14 cellular contexts compared by ENCODE assay signal in the genomic region with DNA sequence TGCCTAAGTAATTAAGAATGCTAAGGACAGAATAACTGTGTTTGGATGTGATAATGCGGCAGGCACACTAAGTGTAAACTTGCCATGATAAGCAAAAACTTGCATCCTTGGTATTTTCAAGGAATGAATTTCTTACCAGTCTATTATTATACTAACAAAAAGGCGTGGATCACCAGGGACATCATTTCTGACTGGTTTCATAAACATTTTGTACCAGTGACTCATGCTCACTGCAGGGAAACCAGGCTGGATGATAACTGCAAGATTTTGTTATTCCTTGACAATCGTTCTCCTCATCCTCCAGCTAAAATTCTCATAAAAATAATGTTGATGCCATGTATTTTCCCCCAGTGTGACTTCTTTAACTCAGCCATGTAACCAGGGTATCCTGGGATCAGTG.
DNase-seq lines count a peak whose midpoint lies in the region; ATAC-seq and TF ChIP-seq lines count a peak whose summit lies in the region.
"Had no signal": no experiment of that assay in that cellular context is flagged by ENCODE, and none has a peak within 500 bp of the region (broad histone marks: within the 10 kb centered on the region; RNA-seq: fewer than 3 reads in every experiment).

No MANE protein-coding gene starts in this region.

- intact Hi-C loops in PC-3 (cut with micrococcal nuclease) = no loop called here

- peaks cover 14% of the 10 kb centered on the region for H3K4me1 ChIP-seq in BLaER1
- peaks cover 12% of the 10 kb centered on the region for H3K4me1 ChIP-seq in PC-3 (ENCODE audit: insufficient read depth, low read length)
- H3K4me1 ChIP-seq: Peyer's patch, tibial nerve had no signal

- ATAC-seq in PC-3 = peak; percentile 87
- ATAC-seq in omental fat pad (ENCODE audit: low FRiP score) = no peak

- H4K20me1 ChIP-seq in BLaER1 = no peaks in the 10 kb centered on the region
- H4K20me1 ChIP-seq in PC-3 (ENCODE audit: low read length) = no peaks in the 10 kb centered on the region

- POLR2A ChIA-PET in PC-3 (lab: Charles Lee; ENCODE audit: unreplicated experiment) = no interaction called here

- H3K4me2 ChIP-seq in BLaER1 (peak overlapping the region; percentile 44), PC-3 (ENCODE audit: low read length) (peak overlapping the region; percentile 14; the same call in 1 of the 2 replicates)

- no peak overlapping the region for H2AFZ ChIP-seq in PC-3 (ENCODE audit: low read length)

- peak; percentile 65 for DNase-seq in PC-3
- DNase-seq in choroid plexus epithelial cell (ENCODE audit: low read depth) = peak; percentile 84
- peak; percentile 43 for DNase-seq in non-pigmented ciliary epithelial cell (ENCODE audit: low read depth)
- DNase-seq in LoVo (ENCODE audit: low spot score) = no peak
- no peak for DNase-seq in stimulated activated CD4-positive, alpha-beta T cell treated with anti-CD3 and anti-CD28 coated beads, Interleukin-4, amount 100 ng/mL, for 24 hours
- DNase-seq in omental fat pad (ENCODE audit: low spot score) = no peak
- no peak for DNase-seq in NCI-H1436 treated with DMSO at 0.1 percent for 48 hours (lab: John Stamatoyannopoulos, UW)
- DNase-seq: activated CD4-positive, alpha-beta T cell treated with anti-CD3 and anti-CD28 coated beads, Interleukin-2, amount 10 ng/mL, durations not matched to agents 24 days and 14 days; NCI-H1436; NCI-H524 treated with DMSO at 0.1 percent for 48 hours; Peyer's patch; stimulated activated CD4-positive, alpha-beta T cell treated with anti-CD3 and anti-CD28 coated beads, Interleukin-1b, Interleukin-23, amount 100 ng/mL, for 48 hours had no signal

- CTCF ChIA-PET in PC-3 (lab: Charles Lee) = no interaction called here

- no TSS peak for BruUV-seq in PC-3 (replicated peaks; lab: Mats Ljungman, UMichigan)

- no peaks in the 10 kb centered on the region for H3K79me2 ChIP-seq in PC-3 (ENCODE audit: low read length)

- H3F3A ChIP-seq in PC-3 (ENCODE audit: low read length, unreplicated experiment) = no peaks in the 10 kb centered on the region

- H3K9ac ChIP-seq in BLaER1 (no peak overlapping the region), PC-3 (ENCODE audit: low read length) (no peak overlapping the region)

- H3K27ac ChIP-seq in BLaER1 = no peak overlapping the region
- H3K27ac ChIP-seq in PC-3 (ENCODE audit: low read length) = no peak overlapping the region
- H3K27ac ChIP-seq: Peyer's patch, tibial nerve had no signal

- no peaks in the 10 kb centered on the region for H3K9me2 ChIP-seq in PC-3 (replicated peaks; ENCODE audit: low read length)

- TF ChIP-seq CTCF in PC-3 (conservative IDR thresholded peaks at IDR 0.05; ENCODE audit: low read depth, low read length) = no peak
- TF ChIP-seq CTCF in choroid plexus epithelial cell (conservative IDR thresholded peaks at IDR 0.05; ENCODE audit: low read depth, low read length) = no peak
- no peak for TF ChIP-seq CTCF in omental fat pad (IDR thresholded peaks at IDR 0.05)

- no peaks in the 10 kb centered on the region for H3K36me3 ChIP-seq in BLaER1
- H3K36me3 ChIP-seq in PC-3 (ENCODE audit: low read depth, low read length) = no peaks in the 10 kb centered on the region
- H3K36me3 ChIP-seq: Peyer's patch, tibial nerve had no signal

- H3K4me3 ChIP-seq in BLaER1 (no peak overlapping the region), PC-3 (ENCODE audit: low read length) (no peak overlapping the region), choroid plexus epithelial cell (ENCODE audit: low read depth, low read length) (no peak overlapping the region)
- H3K4me3 ChIP-seq: Peyer's patch, tibial nerve had no signal

- H3K9me3 ChIP-seq in BLaER1 (no peaks in the 10 kb centered on the region), PC-3 (ENCODE audit: low read length) (no peaks in the 10 kb centered on the region)
- H3K9me3 ChIP-seq: Peyer's patch, tibial nerve had no signal

- H3K27me3 ChIP-seq in BLaER1 = no peaks in the 10 kb centered on the region
- no peaks in the 10 kb centered on the region for H3K27me3 ChIP-seq in PC-3 (ENCODE audit: low read length)
- H3K27me3 ChIP-seq: Peyer's patch, tibial nerve had no signal

Comparison
In these comparisons a context has a peak if more than half of its experiments do, and no peak if none do; other contexts are left out.
1. DNase-seq: peak in PC-3 (single experiment), choroid plexus epithelial cell (single experiment) and non-pigmented ciliary epithelial cell (single experiment); none in LoVo (single experiment), stimulated activated CD4-positive, alpha-beta T cell treated with anti-CD3 and anti-CD28 coated beads, Interleukin-4, amount 100 ng/mL, for 24 hours (single experiment), omental fat pad (single experiment) and NCI-H1436 treated with DMSO at 0.1 percent for 48 hours (single experiment).